Comparison of ENCODE assay signal across 21 cellular contexts in genomic region chr7:157767466-157767865, GRCh38.
"Had no signal": no experiment of that assay in that cellular context is flagged by ENCODE, and none has a peak within 500 bp of the region (broad histone marks: within the 10 kb centered on the region; RNA-seq: fewer than 3 reads in every experiment).

No MANE protein-coding gene starts in this region.

- H3K79me2 ChIP-seq: hepatocyte had no signal

- H3K27ac ChIP-seq: coronary artery, foreskin keratinocyte, hepatocyte, left ventricle myocardium inferior, neutrophil, right atrium auricular region, sigmoid colon, skin epidermis had no signal

- H3K27me3 ChIP-seq: foreskin keratinocyte, hepatocyte, right atrium auricular region had no signal

- FAIRE-seq: endothelial cell of umbilical vein, kidney had no signal

- H3K4me3 ChIP-seq: coronary artery, hepatocyte, left ventricle myocardium inferior, lung, right atrium auricular region, sigmoid colon, skin epidermis had no signal

- DNase-seq: effector CD4-positive, alpha-beta T cell; endodermal cell; erythroblast; foreskin keratinocyte; left cardiac atrium; left ventricle myocardium inferior; mesenchymal stem cell; midbrain; sigmoid colon; stimulated activated CD4-positive, alpha-beta T cell treated with anti-CD3 and anti-CD28 coated beads, Interleukin-12 subunit alpha, Interleukin-12 subunit beta, amount 100 ng/mL, for 4 hours; stimulated activated naive CD4-positive, alpha-beta T cell treated with Interleukin-2 at 50 U/mL for 16 hours; trophoblast cell had no signal

- H3K27ac Mint-ChIP-seq: endodermal cell; natural killer cell treated with Interleukin-12 subunit alpha and Interleukin-12 subunit beta and Interleukin-15 and Interleukin-18, amount 100 ng/mL, for 72 hours had no signal

- H3K36me3 ChIP-seq: left ventricle myocardium inferior, neutrophil, right atrium auricular region, sigmoid colon had no signal

- H3K4me3 Mint-ChIP-seq: endodermal cell; natural killer cell treated with Interleukin-12 subunit alpha and Interleukin-12 subunit beta and Interleukin-15 and Interleukin-18, amount 100 ng/mL, for 72 hours had no signal

- H3K4me1 ChIP-seq: foreskin keratinocyte, left ventricle myocardium inferior, right atrium auricular region, sigmoid colon had no signal

- H3K9me3 ChIP-seq: neutrophil had no signal

- ATAC-seq: foreskin keratinocyte; left cardiac atrium; natural killer cell treated with Interleukin-12 subunit alpha and Interleukin-12 subunit beta and Interleukin-15 and Interleukin-18, amount 100 ng/mL, for 72 hours had no signal

- H2AFZ ChIP-seq: hepatocyte had no signal

- H3K4me2 ChIP-seq: hepatocyte had no signal
